2 cellular contexts compared by ENCODE assay signal in genomic region chr19:48149430-48149829, GRCh38.
A peak's percentile ranks its signal among the peaks of the same experiment; 100 is the strongest.
TF ChIP-seq lines count a peak whose summit lies in the region.

No MANE protein-coding gene starts in this region.

TF ChIP-seq in liver, 16 proteins besides CTCF, POLR2A, EP300 and RAD21:
- TF ChIP-seq NR2F2 (IDR thresholded peaks at IDR 0.05) (no peak), FOXA2 (IDR thresholded peaks at IDR 0.05) (peak; percentile 14), HNF4A (conservative IDR thresholded peaks at IDR 0.05) (peak; percentile 62 to 84), TAF1 (conservative IDR thresholded peaks at IDR 0.05) (no peak), REST (IDR thresholded peaks at IDR 0.05) (peak; percentile 50), GABPA (IDR thresholded peaks at IDR 0.05 in 1 of 2, conservative IDR thresholded peaks at IDR 0.05 in 1 of 2) (no peak), ZBTB33 (IDR thresholded peaks at IDR 0.05) (no peak), MAX (IDR thresholded peaks at IDR 0.05) (no peak), ATF3 (IDR thresholded peaks at IDR 0.05) (no peak), RXRA (IDR thresholded peaks at IDR 0.05) (peak; percentile 90 to 96), SP1 (IDR thresholded peaks at IDR 0.05) (peak; percentile 38), FOXA1 (IDR thresholded peaks at IDR 0.05) (no peak), EGR1 (IDR thresholded peaks at IDR 0.05; ENCODE audit: low read depth in 2 of 2) (no peak), YY1 (IDR thresholded peaks at IDR 0.05) (peak; percentile 24), JUND (IDR thresholded peaks at IDR 0.05) (peak in 1 of 2 donors; percentile 51), HNF4G (IDR thresholded peaks at IDR 0.05) (no peak)

TF ChIP-seq in HepG2, 621 proteins besides CTCF, POLR2A, EP300 and RAD21:
- TF ChIP-seq ZNF3 (CRISPR knock-in tag; IDR thresholded peaks at IDR 0.05), result no peak
- TF ChIP-seq SATB2 (CRISPR knock-in tag; IDR thresholded peaks at IDR 0.05), result no peak
- TF ChIP-seq TFE3 (CRISPR knock-in tag; IDR thresholded peaks at IDR 0.05), result no peak
- no peak for TF ChIP-seq ZNF776 (CRISPR knock-in tag; IDR thresholded peaks at IDR 0.05)
- no peak for TF ChIP-seq SRF (IDR thresholded peaks at IDR 0.05; ENCODE audit: low read depth, low read length)
- no peak for TF ChIP-seq ZBTB21 (CRISPR knock-in tag; IDR thresholded peaks at IDR 0.05)
- TF ChIP-seq BCLAF1 (IDR thresholded peaks at IDR 0.05), result no peak
- no peak for TF ChIP-seq ZSCAN20 (CRISPR knock-in tag; IDR thresholded peaks at IDR 0.05; ENCODE audit: borderline replicate concordance)
- TF ChIP-seq MTF2 (CRISPR knock-in tag; IDR thresholded peaks at IDR 0.05; ENCODE audit: borderline replicate concordance), result no peak
- TF ChIP-seq NR2F6 (IDR thresholded peaks at IDR 0.05), result no peak
- TF ChIP-seq NR2F6 (CRISPR knock-in tag; IDR thresholded peaks at IDR 0.05), result no peak
- TF ChIP-seq MBNL3 (CRISPR knock-in tag; conservative IDR thresholded peaks at IDR 0.05), result no peak
- TF ChIP-seq HES4 (CRISPR knock-in tag; IDR thresholded peaks at IDR 0.05; ENCODE audit: borderline replicate concordance), result no peak
- no peak for TF ChIP-seq ZNF576 (CRISPR knock-in tag; IDR thresholded peaks at IDR 0.05)
- TF ChIP-seq DNMT3B (CRISPR knock-in tag; conservative IDR thresholded peaks at IDR 0.05), result no peak
- TF ChIP-seq ZNF329 (CRISPR knock-in tag; IDR thresholded peaks at IDR 0.05; ENCODE audit: low read depth), result no peak
- TF ChIP-seq GABPB1 (CRISPR knock-in tag; IDR thresholded peaks at IDR 0.05), result no peak
